13 cellular contexts compared by ENCODE assay signal in genomic region chr19:15534957-15535864, GRCh38. TPM values are rescaled to one million over a fixed set of nuclear protein-coding genes. Genes with fewer than 3 reads are reported as not detected.
DNase-seq lines count a peak whose midpoint lies in the region; TF ChIP-seq lines count a peak whose summit lies in the region.
"Had no signal": no experiment of that assay in that cellular context is flagged by ENCODE, and none has a peak within 500 bp of the region (broad histone marks: within the 10 kb centered on the region; RNA-seq: fewer than 3 reads in every experiment).

No MANE protein-coding gene starts in this region.

- H3K9me3 ChIP-seq in BLaER1 treated with 17β-estradiol and CSF1 and Interleukin-3, amounts not matched to agents 10 nM and 100 nM (replicated peaks in 1 of 11) = peaks cover 29 to 48% (median 35%) of the 10 kb centered on the region in 11 experiments
- H3K9me3 ChIP-seq in colonic mucosa = no peaks in the 10 kb centered on the region
- H3K9me3 ChIP-seq: Caco-2 had no signal

- H3K4me3 Mint-ChIP-seq in activated naive CD4-positive, alpha-beta T cell treated with anti-CD3 and anti-CD28 coated beads, Interleukin-2, amount 50 U/mL, for 24 hours = peak overlapping the region; percentile 8
- H3K4me3 Mint-ChIP-seq in mesothelial cell of epicardium = no peak overlapping the region

- peak; percentile 20 to 35 for DNase-seq in activated CD4-positive, alpha-beta T cell treated with anti-CD3 and anti-CD28 coated beads, Interleukin-2, amount 50 U/mL, for 4 hours
- DNase-seq in activated CD4-positive, alpha-beta T cell treated with anti-CD3 and anti-CD28 coated beads for 1 hour = no peak
- peak; percentile 39 for DNase-seq in stimulated activated CD4-positive, alpha-beta T cell treated with anti-CD3 and anti-CD28 coated beads, Interleukin-4, amount 100 ng/mL, for 24 hours
- no peak for DNase-seq in mesothelial cell of epicardium (ENCODE audit: low spot score in 2 of 2, unreplicated experiment in 2 of 2)
- no peak for DNase-seq in colonic mucosa
- DNase-seq in SHP77 (lab: John Stamatoyannopoulos, UW) = no peak
- DNase-seq: Caco-2, MG63, NCI-H1105, NCI-H1694 treated with DMSO at 0.1 percent for 48 hours, NCI-H69 had no signal

- peaks cover 0 to 54% (median 37%) of the 10 kb centered on the region in 10 experiments; a peak in 17 of 20 replicates for H3K4me1 ChIP-seq in BLaER1 treated with 17β-estradiol and CSF1 and Interleukin-3, amounts not matched to agents 10 nM and 100 nM
- H3K4me1 ChIP-seq in colonic mucosa = no peaks in the 10 kb centered on the region
- H3K4me1 ChIP-seq: Caco-2 had no signal

- intact Hi-C loops in colonic mucosa (cut with DNase I) = no loop called here

- H3K27me3 ChIP-seq in BLaER1 treated with 17β-estradiol and CSF1 and Interleukin-3, amounts not matched to agents 10 nM and 100 nM = no peaks in the 10 kb centered on the region
- no peaks in the 10 kb centered on the region for H3K27me3 ChIP-seq in colonic mucosa

- no peaks in the 10 kb centered on the region for H3K9me3 Mint-ChIP-seq in activated naive CD4-positive, alpha-beta T cell treated with anti-CD3 and anti-CD28 coated beads, Interleukin-2, amount 50 U/mL, for 24 hours
- H3K9me3 Mint-ChIP-seq in mesothelial cell of epicardium = peaks cover 48% of the 10 kb centered on the region

- H3K4me2 ChIP-seq in BLaER1 treated with 17β-estradiol and CSF1 and Interleukin-3, amounts not matched to agents 10 nM and 100 nM = peak overlapping the region in 6 of 11 experiments; percentile 88 to 95 (median 92); a peak in 9 of 22 replicates

- no peak overlapping the region for H3K9ac ChIP-seq in BLaER1 treated with 17β-estradiol and CSF1 and Interleukin-3, amounts not matched to agents 10 nM and 100 nM
- no peak overlapping the region for H3K9ac ChIP-seq in colonic mucosa (ENCODE audit: low read depth in 2 of 2, low read length in 2 of 2)

- H3K4me3 ChIP-seq in BLaER1 treated with 17β-estradiol and CSF1 and Interleukin-3, amounts not matched to agents 10 nM and 100 nM = no peak overlapping the region
- H3K4me3 ChIP-seq in colonic mucosa = no peak overlapping the region
- H3K4me3 ChIP-seq: MG63 had no signal

- H3K4me1 Mint-ChIP-seq in activated naive CD4-positive, alpha-beta T cell treated with anti-CD3 and anti-CD28 coated beads, Interleukin-2, amount 50 U/mL, for 24 hours = peaks cover 35% of the 10 kb centered on the region
- H3K4me1 Mint-ChIP-seq in mesothelial cell of epicardium = no peaks in the 10 kb centered on the region

- H3K27ac Mint-ChIP-seq in activated naive CD4-positive, alpha-beta T cell treated with anti-CD3 and anti-CD28 coated beads, Interleukin-2, amount 50 U/mL, for 24 hours = no peak overlapping the region
- no peak overlapping the region for H3K27ac Mint-ChIP-seq in mesothelial cell of epicardium

- no peaks in the 10 kb centered on the region for H4K20me1 ChIP-seq in BLaER1 treated with 17β-estradiol and CSF1 and Interleukin-3, amounts not matched to agents 10 nM and 100 nM

- peaks cover 2% of the 10 kb centered on the region for H3K36me3 Mint-ChIP-seq in activated naive CD4-positive, alpha-beta T cell treated with anti-CD3 and anti-CD28 coated beads, Interleukin-2, amount 50 U/mL, for 24 hours
- H3K36me3 Mint-ChIP-seq in mesothelial cell of epicardium = peaks cover 1% of the 10 kb centered on the region

- H3K27me3 Mint-ChIP-seq in activated naive CD4-positive, alpha-beta T cell treated with anti-CD3 and anti-CD28 coated beads, Interleukin-2, amount 50 U/mL, for 24 hours = no peaks in the 10 kb centered on the region
- H3K27me3 Mint-ChIP-seq in mesothelial cell of epicardium (ENCODE audit: low read depth) = no peaks in the 10 kb centered on the region

- H3K27ac ChIP-seq in BLaER1 treated with 17β-estradiol and CSF1 and Interleukin-3, amounts not matched to agents 10 nM and 100 nM = peak overlapping the region in 6 of 11 experiments; percentile 79 to 95 (median 92); a peak in 13 of 22 replicates
- no peak overlapping the region for H3K27ac ChIP-seq in colonic mucosa

- H3K36me3 ChIP-seq in BLaER1 treated with 17β-estradiol and CSF1 and Interleukin-3, amounts not matched to agents 10 nM and 100 nM = peaks cover 0 to 7% (median 0%) of the 10 kb centered on the region in 11 experiments; a peak in 2 of 22 replicates
- no peaks in the 10 kb centered on the region for H3K36me3 ChIP-seq in colonic mucosa
- H3K36me3 ChIP-seq: MG63 had no signal

- TF ChIP-seq CTCF in mesothelial cell of epicardium (IDR thresholded peaks at IDR 0.05; ENCODE audit: unreplicated experiment) (no peak), colonic mucosa (IDR thresholded peaks at IDR 0.05) (no peak)

RNA-seq across cellular contexts. Expression of gene CYP4F22, which starts 26.9 kb away (rescaled TPM):
- total RNA-seq in mesothelial cell of epicardium (not detected in 3 replicates), colonic mucosa (under 1 TPM; 0.19 to 0.22 TPM)
- total RNA-seq: Caco-2 had no signal

RNA-seq across cellular contexts. Expression of gene PGLYRP2, which starts 55.9 kb away (rescaled TPM):
- total RNA-seq in mesothelial cell of epicardium = not detected in 3 replicates
- not detected for total RNA-seq in colonic mucosa
- total RNA-seq: Caco-2 had no signal

Comparison
In these comparisons a context has a peak if more than half of its experiments do, and no peak if none do; other contexts are left out.
1. DNase-seq: peak in activated CD4-positive, alpha-beta T cell treated with anti-CD3 and anti-CD28 coated beads, Interleukin-2, amount 50 U/mL, for 4 hours (2 of 2) and stimulated activated CD4-positive, alpha-beta T cell treated with anti-CD3 and anti-CD28 coated beads, Interleukin-4, amount 100 ng/mL, for 24 hours (single experiment); none in activated CD4-positive, alpha-beta T cell treated with anti-CD3 and anti-CD28 coated beads for 1 hour (single experiment), mesothelial cell of epicardium (0 of 2), colonic mucosa (single experiment) and SHP77 (0 of 2).